Comparison of ENCODE assay signal across 9 cellular contexts in the genomic region with DNA sequence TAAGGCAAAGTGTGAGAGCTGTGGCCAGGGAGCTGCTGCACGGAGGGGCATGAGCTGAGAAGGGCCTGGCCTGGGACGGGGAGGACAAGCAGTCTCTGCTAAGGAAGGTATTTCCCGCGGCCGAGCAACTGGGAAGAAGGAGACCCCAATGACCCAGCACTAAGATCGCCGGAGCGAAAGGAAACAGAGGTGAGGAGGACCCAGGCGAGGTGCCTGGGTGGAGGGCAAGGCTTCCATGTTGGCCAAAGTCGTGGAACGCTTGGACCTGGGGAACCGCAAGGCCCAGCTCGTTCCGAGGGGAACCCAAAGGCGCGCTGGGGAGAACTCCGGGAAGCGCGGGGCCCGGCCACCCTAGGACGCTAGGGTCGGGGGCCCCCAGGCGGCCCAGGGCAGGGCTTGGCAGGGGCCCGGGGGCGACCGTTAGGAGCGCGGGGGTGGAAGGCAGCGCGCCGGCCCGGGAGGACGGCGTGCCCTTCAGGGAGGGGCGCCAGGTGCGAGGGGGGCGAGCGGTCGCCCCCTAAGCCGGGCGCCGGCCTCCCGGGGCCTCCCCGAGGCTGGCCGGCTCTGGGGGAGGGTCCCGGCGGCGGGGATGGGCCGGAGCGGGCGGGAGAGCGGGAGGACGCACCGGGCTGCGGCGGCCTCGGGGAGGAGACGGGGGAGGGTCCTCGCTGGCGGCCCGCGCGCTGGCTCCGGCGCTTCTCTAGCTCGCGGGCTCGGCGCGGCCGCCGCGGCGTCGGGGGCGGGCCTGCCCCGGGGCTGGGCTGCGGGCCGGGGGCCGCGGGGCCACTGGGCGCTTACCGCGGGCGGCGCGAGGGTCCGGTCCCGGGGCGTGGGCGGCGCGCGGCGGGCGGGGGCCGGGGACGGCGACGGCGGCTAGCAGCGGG. TPM values are rescaled to one million over a fixed set of nuclear protein-coding genes. Genes with fewer than 3 reads are reported as not detected.
DNase-seq lines count a peak whose midpoint lies in the region; ATAC-seq and TF ChIP-seq lines count a peak whose summit lies in the region.
"Had no signal": no experiment of that assay in that cellular context is flagged by ENCODE, and none has a peak within 500 bp of the region (broad histone marks: within the 10 kb centered on the region; RNA-seq: fewer than 3 reads in every experiment).

No MANE protein-coding gene starts in this region.

- TF ChIP-seq CTCF in endothelial cell (IDR thresholded peaks at IDR 0.05; ENCODE audit: unreplicated experiment), result no peak

- ATAC-seq in GM21381 (IDR thresholded peaks at IDR 0.05; ENCODE audit: unreplicated experiment), result peak; percentile 28
- peak; percentile 74 to 78 for ATAC-seq in natural killer cell treated with Interleukin-12 subunit alpha and Interleukin-12 subunit beta and Interleukin-15 and Interleukin-18, amount 100 ng/mL, for 72 hours

- no peaks in the 10 kb centered on the region for H3K9me3 Mint-ChIP-seq in endothelial cell (ENCODE audit: unreplicated experiment)
- no peaks in the 10 kb centered on the region for H3K9me3 Mint-ChIP-seq in natural killer cell treated with Interleukin-12 subunit alpha and Interleukin-12 subunit beta and Interleukin-15 and Interleukin-18, amount 100 ng/mL, for 72 hours

- H3K4me1 Mint-ChIP-seq in endothelial cell (ENCODE audit: unreplicated experiment), result peaks cover 20% of the 10 kb centered on the region
- peaks cover 26 to 35% of the 10 kb centered on the region in 2 donors for H3K4me1 Mint-ChIP-seq in natural killer cell treated with Interleukin-12 subunit alpha and Interleukin-12 subunit beta and Interleukin-15 and Interleukin-18, amount 100 ng/mL, for 72 hours (ENCODE audit: low read depth in 2 of 2)

- peak overlapping the region; percentile 97 for H3K4me3 Mint-ChIP-seq in endothelial cell (ENCODE audit: unreplicated experiment)
- H3K4me3 Mint-ChIP-seq in natural killer cell treated with Interleukin-12 subunit alpha and Interleukin-12 subunit beta and Interleukin-15 and Interleukin-18, amount 100 ng/mL, for 72 hours, result peak overlapping the region; percentile 91

- peak; percentile 58 for DNase-seq in COLO668 (lab: John Stamatoyannopoulos, UW; ENCODE audit: unreplicated experiment)
- DNase-seq in OCI-M1 (lab: John Stamatoyannopoulos, UW), result peak; percentile 48
- DNase-seq in endothelial cell (ENCODE audit: low spot score), result peak; percentile 50
- DNase-seq in natural killer cell treated with Interleukin-12 subunit alpha and Interleukin-12 subunit beta and Interleukin-15 and Interleukin-18, amount 100 ng/mL, for 72 hours (ENCODE audit: low spot score), result no peak
- no peak for DNase-seq in HPDE6-E6E7 (ENCODE audit: extremely low spot score)
- no peak for DNase-seq in T-helper 9 cell
- no peak for DNase-seq in NOMO-1 treated with dmso at 0.1 percent for 144 hours (lab: John Stamatoyannopoulos, UW; ENCODE audit: unreplicated experiment)

- peak overlapping the region; percentile 88 for H3K27ac Mint-ChIP-seq in endothelial cell (ENCODE audit: unreplicated experiment)
- peak overlapping the region; percentile 83 to 93 for H3K27ac Mint-ChIP-seq in natural killer cell treated with Interleukin-12 subunit alpha and Interleukin-12 subunit beta and Interleukin-15 and Interleukin-18, amount 100 ng/mL, for 72 hours

- peaks cover 17% of the 10 kb centered on the region for H3K36me3 Mint-ChIP-seq in endothelial cell (ENCODE audit: low read depth, unreplicated experiment)
- H3K36me3 Mint-ChIP-seq in natural killer cell treated with Interleukin-12 subunit alpha and Interleukin-12 subunit beta and Interleukin-15 and Interleukin-18, amount 100 ng/mL, for 72 hours, result peaks cover 6% of the 10 kb centered on the region

- peaks cover 15% of the 10 kb centered on the region for H3K27me3 Mint-ChIP-seq in endothelial cell (ENCODE audit: unreplicated experiment)
- H3K27me3 Mint-ChIP-seq in natural killer cell treated with Interleukin-12 subunit alpha and Interleukin-12 subunit beta and Interleukin-15 and Interleukin-18, amount 100 ng/mL, for 72 hours, result no peaks in the 10 kb centered on the region

RNA-seq across cellular contexts. Expression of a gene that starts 0.5 kb away (rescaled TPM):
- 70.6 TPM for total RNA-seq in endothelial cell (ENCODE audit: unreplicated experiment)
- 10 to 100 TPM; 28.5 to 72.1 TPM for total RNA-seq in natural killer cell treated with Interleukin-12 subunit alpha and Interleukin-12 subunit beta and Interleukin-15 and Interleukin-18, amount 100 ng/mL, for 72 hours

RNA-seq across cellular contexts. Expression of a gene that starts 12.4 kb away (rescaled TPM):
- 30.6 TPM for total RNA-seq in endothelial cell (ENCODE audit: unreplicated experiment)
- total RNA-seq in natural killer cell treated with Interleukin-12 subunit alpha and Interleukin-12 subunit beta and Interleukin-15 and Interleukin-18, amount 100 ng/mL, for 72 hours, result 10 to 100 TPM; 46.6 to 64.9 TPM

RNA-seq across cellular contexts. Expression of a gene that starts 20.0 kb away (rescaled TPM):
- 336 TPM for total RNA-seq in endothelial cell (ENCODE audit: unreplicated experiment)
- 100 to 1,000 TPM; 345 to 348 TPM for total RNA-seq in natural killer cell treated with Interleukin-12 subunit alpha and Interleukin-12 subunit beta and Interleukin-15 and Interleukin-18, amount 100 ng/mL, for 72 hours

RNA-seq across cellular contexts. Expression of a gene that starts 26.7 kb away (rescaled TPM):
- 0.33 TPM for total RNA-seq in endothelial cell (ENCODE audit: unreplicated experiment)
- not detected for total RNA-seq in natural killer cell treated with Interleukin-12 subunit alpha and Interleukin-12 subunit beta and Interleukin-15 and Interleukin-18, amount 100 ng/mL, for 72 hours

RNA-seq across cellular contexts. Expression of a gene that starts 37.3 kb away (rescaled TPM):
- not detected for total RNA-seq in endothelial cell (ENCODE audit: unreplicated experiment)
- not detected for total RNA-seq in natural killer cell treated with Interleukin-12 subunit alpha and Interleukin-12 subunit beta and Interleukin-15 and Interleukin-18, amount 100 ng/mL, for 72 hours
- total RNA-seq: SK-MEL-5 had no signal

Comparison
In these comparisons a context has a peak if more than half of its experiments do, and no peak if none do; other contexts are left out.
1. DNase-seq: peak in COLO668 (single experiment), OCI-M1 (single experiment) and endothelial cell (single experiment); none in natural killer cell treated with Interleukin-12 subunit alpha and Interleukin-12 subunit beta and Interleukin-15 and Interleukin-18, amount 100 ng/mL, for 72 hours (single experiment), HPDE6-E6E7 (single experiment), T-helper 9 cell (single experiment) and NOMO-1 treated with dmso at 0.1 percent for 144 hours (single experiment).